In the genomic region with DNA sequence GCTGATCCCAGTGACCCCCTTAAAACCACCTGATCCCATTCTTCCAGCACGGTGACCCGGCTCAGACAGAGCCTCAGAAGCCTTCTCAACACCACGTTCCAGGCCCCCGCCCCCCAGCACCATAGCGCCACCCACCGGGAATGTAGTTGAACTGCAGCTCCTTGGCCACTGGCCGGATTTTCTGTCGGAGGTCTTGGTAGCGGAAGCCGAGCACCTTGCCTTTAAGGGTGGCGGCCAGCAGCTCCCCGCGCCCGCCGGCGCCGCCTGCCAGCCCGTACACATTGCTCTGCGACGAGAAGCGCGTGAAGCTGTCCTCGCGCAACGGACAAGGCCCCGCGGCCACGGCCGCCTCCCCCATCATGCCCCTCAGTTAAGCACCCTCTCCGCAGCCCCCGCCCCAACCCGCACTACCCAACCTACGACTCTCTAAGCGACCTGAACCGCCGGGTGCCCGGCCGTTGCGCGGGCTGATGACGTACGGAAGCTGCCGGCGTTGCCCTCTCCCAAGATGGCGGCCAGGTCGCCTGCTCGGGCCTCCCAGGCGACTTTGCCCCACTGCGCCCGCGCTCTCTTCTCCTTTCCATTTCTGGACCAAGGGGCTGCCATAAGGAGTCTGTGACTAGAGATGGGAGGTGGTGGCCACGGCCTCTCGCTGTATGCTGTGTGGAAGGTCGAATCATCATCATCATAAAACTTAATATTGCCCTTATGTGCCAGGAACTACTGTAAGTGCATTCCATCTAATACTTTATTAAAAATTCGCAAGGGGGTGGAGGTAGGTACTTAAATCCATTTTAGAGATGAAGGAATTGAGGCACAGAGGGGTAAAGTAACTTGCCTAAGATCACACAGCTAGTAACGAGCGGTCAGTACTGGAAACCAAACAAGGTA, we compare ENCODE assay signal across 8 cellular contexts. TPM values are rescaled to one million over a fixed set of nuclear protein-coding genes. Genes with fewer than 3 reads are reported as not detected.
DNase-seq lines count a peak whose midpoint lies in the region; FAIRE-seq and TF ChIP-seq lines count a peak whose summit lies in the region.

A gene (minus strand): TSS at position 420 of the 891 bp plus-strand sequence. CDS start 59 bp downstream, at position 361.

- H3K4me1 Mint-ChIP-seq in stimulated activated naive CD8-positive, alpha-beta T cell treated with anti-CD3 and anti-CD28 coated beads, Interleukin-15, Interleukin-2, amounts not matched to agents 100 ng/mL and 50 ng/mL, for 24 hours (ENCODE audit: low read depth): peaks cover 36% of the 10 kb centered on the region

- FAIRE-seq in H54 (lab: Jason Lieb, UNC): no peak

- peak; percentile 67 for TF ChIP-seq EP300 in neural cell (conservative IDR thresholded peaks at IDR 0.05; ENCODE audit: poor library complexity, severe bottlenecking)

- H3K27me3 ChIP-seq in MG63 (no peaks in the 10 kb centered on the region), neural cell (ENCODE audit: insufficient read depth, low read depth, low read length) (no peaks in the 10 kb centered on the region)

- TF ChIP-seq POLR2A in H54 (IDR thresholded peaks at IDR 0.05; ENCODE audit: low read depth, low read length) (peak; percentile 47; the same call in 1 of the 2 replicates), Raji (IDR thresholded peaks at IDR 0.05; ENCODE audit: insufficient read depth, low read depth, low read length) (peak; percentile 77)

- no peaks in the 10 kb centered on the region for H4K20me1 ChIP-seq in neural cell (ENCODE audit: insufficient read depth)

- H3K9me3 Mint-ChIP-seq in stimulated activated naive CD8-positive, alpha-beta T cell treated with anti-CD3 and anti-CD28 coated beads, Interleukin-15, Interleukin-2, amounts not matched to agents 100 ng/mL and 50 ng/mL, for 24 hours: no peaks in the 10 kb centered on the region

- peak within 1 kb of the TSS; percentile 94 for H3K9ac ChIP-seq in neural cell (ENCODE audit: low read length)

- DNase-seq in EH (ENCODE audit: low read depth) (peak; percentile 89), H54 (ENCODE audit: insufficient read length, low spot score) (peak; percentile 86), MG63 (peak; percentile 93), fibroblast of villous mesenchyme (ENCODE audit: low read depth) (peak; percentile 93)
- peak; percentile 96 for DNase-seq in activated effector memory CD4-positive, alpha-beta T cell treated with anti-CD3 and anti-CD28 coated beads, Interleukin-2, amount 50 U/mL, for 16 hours

- H3K4me2 ChIP-seq in neural cell (ENCODE audit: low read length): peak within 1 kb of the TSS; percentile 100

- no peaks in the 10 kb centered on the region for H3K9me2 ChIP-seq in neural cell (ENCODE audit: insufficient read depth, low read length)

- H3F3A ChIP-seq in neural cell (ENCODE audit: insufficient read depth, low read length, poor library complexity, severe bottlenecking): no peaks in the 10 kb centered on the region

- TF ChIP-seq RAD21 in neural cell (conservative IDR thresholded peaks at IDR 0.05): peak; percentile 72

- peak within 1 kb of the TSS; percentile 92 for H3K4me3 Mint-ChIP-seq in stimulated activated naive CD8-positive, alpha-beta T cell treated with anti-CD3 and anti-CD28 coated beads, Interleukin-15, Interleukin-2, amounts not matched to agents 100 ng/mL and 50 ng/mL, for 24 hours

- H3K9me3 ChIP-seq in MG63 (no peaks in the 10 kb centered on the region), neural cell (ENCODE audit: low read length) (no peaks in the 10 kb centered on the region)

- no peaks in the 10 kb centered on the region for H3K27me3 Mint-ChIP-seq in stimulated activated naive CD8-positive, alpha-beta T cell treated with anti-CD3 and anti-CD28 coated beads, Interleukin-15, Interleukin-2, amounts not matched to agents 100 ng/mL and 50 ng/mL, for 24 hours

- H3K27ac ChIP-seq in neural cell (ENCODE audit: low read length): peak within 1 kb of the TSS; percentile 94

- H3K36me3 Mint-ChIP-seq in stimulated activated naive CD8-positive, alpha-beta T cell treated with anti-CD3 and anti-CD28 coated beads, Interleukin-15, Interleukin-2, amounts not matched to agents 100 ng/mL and 50 ng/mL, for 24 hours (ENCODE audit: low read depth): peaks cover 7% of the 10 kb centered on the region

- peaks cover 19% of the 10 kb centered on the region for H3K36me3 ChIP-seq in MG63
- H3K36me3 ChIP-seq in neural cell (ENCODE audit: insufficient read depth, low read length): no peaks in the 10 kb centered on the region

- TF ChIP-seq CTCF in fibroblast of villous mesenchyme (IDR thresholded peaks at IDR 0.05; ENCODE audit: insufficient read depth, low read depth, low read length) (peak; percentile 96), neural cell (IDR thresholded peaks at IDR 0.05; ENCODE audit: poor library complexity, severe bottlenecking) (peak; percentile 98)

- H3K79me2 ChIP-seq in neural cell (replicated peaks; ENCODE audit: insufficient read depth, low read length): no peaks in the 10 kb centered on the region

- peak within 1 kb of the TSS; percentile 99 for H2AFZ ChIP-seq in neural cell (ENCODE audit: low read depth, low read length)

- peak within 1 kb of the TSS; percentile 70 for H3K4me3 ChIP-seq in MG63
- peak within 1 kb of the TSS; percentile 82 for H3K4me3 ChIP-seq in fibroblast of villous mesenchyme (ENCODE audit: low read depth, low read length)
- peak within 1 kb of the TSS; percentile 88 for H3K4me3 ChIP-seq in neural cell (ENCODE audit: low read length)

- peak within 1 kb of the TSS; percentile 96 for H3K27ac Mint-ChIP-seq in stimulated activated naive CD8-positive, alpha-beta T cell treated with anti-CD3 and anti-CD28 coated beads, Interleukin-15, Interleukin-2, amounts not matched to agents 100 ng/mL and 50 ng/mL, for 24 hours

TF ChIP-seq in neural cell, 6 proteins besides CTCF, POLR2A, EP300 and RAD21:
- TF ChIP-seq MXI1 (conservative IDR thresholded peaks at IDR 0.05; ENCODE audit: poor library complexity, severe bottlenecking): peak; percentile 84
- no peak for TF ChIP-seq EZH2 (IDR thresholded peaks at IDR 0.05; ENCODE audit: borderline replicate concordance, insufficient read depth, low read length, poor library complexity, severe bottlenecking)
- TF ChIP-seq, protein P1, sequence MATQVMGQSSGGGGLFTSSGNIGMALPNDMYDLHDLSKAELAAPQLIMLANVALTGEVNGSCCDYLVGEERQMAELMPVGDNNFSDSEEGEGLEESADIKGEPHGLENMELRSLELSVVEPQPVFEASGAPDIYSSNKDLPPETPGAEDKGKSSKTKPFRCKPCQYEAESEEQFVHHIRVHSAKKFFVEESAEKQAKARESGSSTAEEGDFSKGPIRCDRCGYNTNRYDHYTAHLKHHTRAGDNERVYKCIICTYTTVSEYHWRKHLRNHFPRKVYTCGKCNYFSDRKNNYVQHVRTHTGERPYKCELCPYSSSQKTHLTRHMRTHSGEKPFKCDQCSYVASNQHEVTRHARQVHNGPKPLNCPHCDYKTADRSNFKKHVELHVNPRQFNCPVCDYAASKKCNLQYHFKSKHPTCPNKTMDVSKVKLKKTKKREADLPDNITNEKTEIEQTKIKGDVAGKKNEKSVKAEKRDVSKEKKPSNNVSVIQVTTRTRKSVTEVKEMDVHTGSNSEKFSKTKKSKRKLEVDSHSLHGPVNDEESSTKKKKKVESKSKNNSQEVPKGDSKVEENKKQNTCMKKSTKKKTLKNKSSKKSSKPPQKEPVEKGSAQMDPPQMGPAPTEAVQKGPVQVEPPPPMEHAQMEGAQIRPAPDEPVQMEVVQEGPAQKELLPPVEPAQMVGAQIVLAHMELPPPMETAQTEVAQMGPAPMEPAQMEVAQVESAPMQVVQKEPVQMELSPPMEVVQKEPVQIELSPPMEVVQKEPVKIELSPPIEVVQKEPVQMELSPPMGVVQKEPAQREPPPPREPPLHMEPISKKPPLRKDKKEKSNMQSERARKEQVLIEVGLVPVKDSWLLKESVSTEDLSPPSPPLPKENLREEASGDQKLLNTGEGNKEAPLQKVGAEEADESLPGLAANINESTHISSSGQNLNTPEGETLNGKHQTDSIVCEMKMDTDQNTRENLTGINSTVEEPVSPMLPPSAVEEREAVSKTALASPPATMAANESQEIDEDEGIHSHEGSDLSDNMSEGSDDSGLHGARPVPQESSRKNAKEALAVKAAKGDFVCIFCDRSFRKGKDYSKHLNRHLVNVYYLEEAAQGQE (IDR thresholded peaks at IDR 0.05; ENCODE audit: borderline replicate concordance): peak; percentile 32
- TF ChIP-seq TAF1 (IDR thresholded peaks at IDR 0.05; ENCODE audit: low read depth): peak; percentile 86
- TF ChIP-seq POLR2AphosphoS5 (IDR thresholded peaks at IDR 0.05): peak; percentile 69
- TF ChIP-seq SMC3 (conservative IDR thresholded peaks at IDR 0.05; ENCODE audit: poor library complexity): peak; percentile 77

RNA-seq across cellular contexts. Expression of the gene that starts here (rescaled TPM):
- total RNA-seq in MG63 (2014; rRNA removed; shearing (Covaris generic); ENCODE audit: low replicate concordance): 9.1 and 31.0 TPM in 2 replicates
- total RNA-seq in fibroblast of villous mesenchyme: 2.6 and 3.9 TPM in 2 replicates
- 23.8 and 30.8 TPM in 2 replicates for polyA plus RNA-seq in neural cell
- 10.5 and 11.0 TPM in 2 replicates for polyA minus RNA-seq in neural cell

Comparison
In these comparisons a context has a peak if more than half of its experiments do, and no peak if none do; other contexts are left out.
1. Peak in every context shown above with its lines: DNase-seq, H3K4me3 ChIP-seq and H3K27ac ChIP-seq.